Comparison of ENCODE assay signal across 24 cellular contexts in genomic region chr5:142070734-142071133, GRCh38.
"Had no signal": no experiment of that assay in that cellular context is flagged by ENCODE, and none has a peak within 500 bp of the region (broad histone marks: within the 10 kb centered on the region; RNA-seq: fewer than 3 reads in every experiment).

No MANE protein-coding gene starts in this region.

- H3K9me3 Mint-ChIP-seq: activated naive CD4-positive, alpha-beta T cell treated with anti-CD3 and anti-CD28 coated beads for 36 hours; activated naive CD4-positive, alpha-beta T cell treated with anti-CD3 and anti-CD28 coated beads, Interleukin-2, amount 50 U/mL, for 24 hours had no signal

- DNase-seq: activated CD4-positive, alpha-beta T cell treated with anti-CD3 and anti-CD28 coated beads for 48 hours; activated CD4-positive, alpha-beta T cell treated with anti-CD3 and anti-CD28 coated beads, Interleukin-2, amount 50 U/mL, for 1 hour; activated CD4-positive, alpha-beta T cell treated with anti-CD3 and anti-CD28 coated beads, Interleukin-2, amount 50 U/mL, for 48 hours; activated CD4-positive, CD25-positive, alpha-beta regulatory T cell; activated CD4-positive, CD25-positive, alpha-beta regulatory T cell treated with anti-CD3 and anti-CD28 coated beads, Interleukin-2, amount 50 U/mL, for 72 hours; activated effector memory CD4-positive, alpha-beta T cell treated with anti-CD3 and anti-CD28 coated beads, Interleukin-2, amount 50 U/mL, for 16 hours; activated naive CD4-positive, alpha-beta T cell treated with anti-CD3 and anti-CD28 coated beads for 36 hours; activated naive CD8-positive, alpha-beta T cell treated with anti-CD3 and anti-CD28 coated beads for 36 hours; activated T-cell treated with anti-CD3 and anti-CD28 coated beads, Interleukin-2, amount 50 U/mL, for 1 hour; activated T-cell treated with anti-CD3 and anti-CD28 coated beads, Interleukin-2, amount 50 U/mL, for 72 hours; amniotic stem cell; anterior cingulate cortex; brain microvascular endothelial cell; central memory CD4-positive, alpha-beta T cell; cerebellar nuclear complex; colonic mucosa; effector CD8-positive, alpha-beta T cell; esophagus squamous epithelium; foreskin melanocyte; heart right ventricle had no signal

- H3K36me3 Mint-ChIP-seq: activated naive CD4-positive, alpha-beta T cell treated with anti-CD3 and anti-CD28 coated beads, Interleukin-2, amount 50 U/mL, for 24 hours; activated naive CD8-positive, alpha-beta T cell treated with anti-CD3 and anti-CD28 coated beads for 36 hours had no signal

- H3K9me3 ChIP-seq: colonic mucosa, esophagus squamous epithelium, gastroesophageal sphincter, heart right ventricle had no signal

- H3K36me3 ChIP-seq: brain microvascular endothelial cell, colonic mucosa, esophagus squamous epithelium, gastroesophageal sphincter, heart right ventricle had no signal

- H3K27ac ChIP-seq: brain microvascular endothelial cell, colonic mucosa, epithelial cell of prostate, esophagus squamous epithelium, gastroesophageal sphincter, heart right ventricle had no signal

- H3K4me3 ChIP-seq: colonic mucosa, esophagus squamous epithelium, gastroesophageal sphincter, heart right ventricle had no signal

- H3K27me3 Mint-ChIP-seq: activated naive CD4-positive, alpha-beta T cell treated with anti-CD3 and anti-CD28 coated beads, Interleukin-2, amount 50 U/mL, for 24 hours; activated naive CD8-positive, alpha-beta T cell treated with anti-CD3 and anti-CD28 coated beads for 36 hours had no signal

- ATAC-seq: activated T-cell treated with anti-CD3 and anti-CD28 coated beads, Interleukin-2, amount 50 U/mL, for 72 hours; gastroesophageal sphincter; heart right ventricle had no signal

- H3K27me3 ChIP-seq: brain microvascular endothelial cell, colonic mucosa, esophagus squamous epithelium, gastroesophageal sphincter, heart right ventricle had no signal

- H3K27ac Mint-ChIP-seq: activated naive CD4-positive, alpha-beta T cell treated with anti-CD3 and anti-CD28 coated beads for 36 hours; activated naive CD4-positive, alpha-beta T cell treated with anti-CD3 and anti-CD28 coated beads, Interleukin-2, amount 50 U/mL, for 24 hours; activated naive CD8-positive, alpha-beta T cell treated with anti-CD3 and anti-CD28 coated beads for 36 hours; activated T-cell treated with anti-CD3 and anti-CD28 coated beads, Interleukin-2, amount 50 U/mL, for 72 hours; activated T-helper 2 cell treated with anti-CD3 and anti-CD28 coated beads, Interferon-gamma antibody, Interleukin-2, Interleukin-4, amounts not matched to agents 10 μg/mL and 5 μg/mL and 100 μg/mL, durations not matched to agents 14 hours and 24 hours and 36 hours had no signal

- H3K4me1 ChIP-seq: colonic mucosa, esophagus squamous epithelium, gastroesophageal sphincter, heart right ventricle had no signal

- H3K4me3 Mint-ChIP-seq: activated naive CD4-positive, alpha-beta T cell treated with anti-CD3 and anti-CD28 coated beads for 36 hours; activated naive CD4-positive, alpha-beta T cell treated with anti-CD3 and anti-CD28 coated beads, Interleukin-2, amount 50 U/mL, for 24 hours; activated naive CD8-positive, alpha-beta T cell treated with anti-CD3 and anti-CD28 coated beads for 36 hours; activated T-cell treated with anti-CD3 and anti-CD28 coated beads, Interleukin-2, amount 50 U/mL, for 72 hours had no signal
